In genomic region chrX:8183281-8183680, GRCh38 we compare ENCODE assay signal across 17 cellular contexts. TPM values are rescaled to one million over a fixed set of nuclear protein-coding genes. Genes with fewer than 3 reads are reported as not detected.
DNase-seq lines count a peak whose midpoint lies in the region; ATAC-seq lines count a peak whose summit lies in the region.
"Had no signal": no experiment of that assay in that cellular context is flagged by ENCODE, and none has a peak within 500 bp of the region (broad histone marks: within the 10 kb centered on the region; RNA-seq: fewer than 3 reads in every experiment).

No MANE protein-coding gene starts in this region.

- DNase-seq in NCI-H2227 treated with DMSO at 0.1 percent for 48 hours (lab: John Stamatoyannopoulos, UW) (peak; percentile 44), NCI-H2227 (lab: John Stamatoyannopoulos, UW; ENCODE audit: unreplicated experiment) (no peak), astrocyte of the hippocampus (ENCODE audit: low read depth, low spot score) (peak; percentile 67), renal cortical epithelial cell (ENCODE audit: low read depth) (peak; percentile 6), hypothalamus (lab: John Stamatoyannopoulos, UW) (no peak)
- DNase-seq: AML-193; BE2C; CD4-positive, alpha-beta T cell; CD8-positive, alpha-beta memory T cell; DMS 273 treated with DMSO at 0.1 percent for 48 hours; DMS79; EL; GDM1; HFFc6 had no signal

- ATAC-seq in HG03342 (IDR thresholded peaks at IDR 0.05; ENCODE audit: unreplicated experiment) = no peak
- ATAC-seq: GM12878, GM23338 had no signal

RNA-seq across cellular contexts. Expression of gene VCX2, which starts 12.2 kb away (rescaled TPM):
- total RNA-seq in renal cortical epithelial cell = not detected in 2 replicates
- total RNA-seq: CD4-positive, alpha-beta T cell; CD8-positive, alpha-beta memory T cell; GM12878; GM23338; HFFc6 had no signal

Comparison
In these comparisons a context has a peak if more than half of its experiments do, and no peak if none do; other contexts are left out.
1. DNase-seq: peak in NCI-H2227 treated with DMSO at 0.1 percent for 48 hours (single experiment), astrocyte of the hippocampus (single experiment) and renal cortical epithelial cell (single experiment); none in NCI-H2227 (single experiment) and hypothalamus (0 of 51).